Comparison of ENCODE assay signal across 8 cellular contexts in the genomic region with DNA sequence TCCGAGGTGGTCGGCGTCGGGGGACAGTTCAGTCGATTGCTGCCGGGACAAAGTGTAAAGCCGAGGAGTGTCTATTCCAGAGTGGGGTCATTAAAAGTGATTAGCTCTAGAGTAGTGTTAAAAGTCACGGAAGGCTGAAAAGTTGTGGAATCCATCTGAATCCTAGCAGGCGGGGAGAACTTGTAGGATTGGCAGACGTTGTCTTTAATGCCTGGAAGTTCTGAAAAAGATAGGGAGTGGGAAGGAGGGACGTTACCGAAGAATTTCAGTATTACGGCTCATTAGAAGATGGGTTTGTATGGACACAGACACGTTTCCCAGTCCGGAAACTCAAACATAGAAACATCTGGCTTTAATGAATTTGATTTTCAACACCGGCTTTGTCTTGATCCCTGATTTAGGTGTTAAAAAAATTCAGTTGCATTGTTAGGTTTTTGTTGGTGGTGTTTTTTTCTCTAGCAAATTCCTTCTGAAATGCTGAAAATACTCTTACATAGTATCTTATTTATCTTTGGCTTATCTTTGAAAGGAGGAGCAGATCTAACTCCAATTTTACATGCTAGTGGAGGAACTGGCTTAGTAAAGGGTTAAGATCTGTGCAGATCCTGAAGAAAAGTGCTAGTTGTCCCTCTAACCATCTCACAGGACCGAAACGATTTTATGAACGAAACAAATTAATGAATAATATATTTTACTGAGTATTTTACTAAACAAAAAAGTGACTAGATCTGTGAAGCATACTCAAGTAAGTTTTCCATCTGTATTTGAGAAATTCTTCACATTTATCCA. TPM values are rescaled to one million over a fixed set of nuclear protein-coding genes. Genes with fewer than 3 reads are reported as not detected.
A peak's percentile ranks its signal among the peaks of the same experiment; 100 is the strongest.
DNase-seq lines count a peak whose midpoint lies in the region; ATAC-seq and TF ChIP-seq lines count a peak whose summit lies in the region.

No MANE protein-coding gene starts in this region.

- H3K27ac ChIP-seq in OCI-LY1 (ENCODE audit: low read depth, low read length, poor library complexity, severe bottlenecking): peak overlapping the region; percentile 65
- H3K27ac ChIP-seq in coronary artery: peak overlapping the region; percentile 94 to 98
- peak overlapping the region; percentile 96 to 100 (median 100) for H3K27ac ChIP-seq in upper lobe of left lung

- H3K9ac ChIP-seq in OCI-LY1 (ENCODE audit: low read length): peak overlapping the region; percentile 84

- WGBS in upper lobe of left lung, 2 donors: 3 to 5% methylated on average over 19 of the region's 19 CpGs

- TF ChIP-seq POLR2A in upper lobe of left lung (IDR thresholded peaks at IDR 0.05): no peak

- no peaks in the 10 kb centered on the region for H4K20me1 ChIP-seq in OCI-LY1 (ENCODE audit: insufficient read depth, low read length)

- H3K4me3 ChIP-seq in OCI-LY1 (ENCODE audit: low read depth, low read length, poor library complexity, severe bottlenecking) (peak overlapping the region; percentile 80), coronary artery (peak overlapping the region; percentile 94), upper lobe of left lung (peak overlapping the region; percentile 78 to 88 (median 82))

- H3K27me3 ChIP-seq in OCI-LY1 (ENCODE audit: insufficient read depth, low read length): no peaks in the 10 kb centered on the region
- no peaks in the 10 kb centered on the region for H3K27me3 ChIP-seq in upper lobe of left lung

- DNase-seq in NCI-H82 (lab: John Stamatoyannopoulos, UW): peak; percentile 62
- DNase-seq in NCI-H82 treated with DMSO at 0.1 percent for 48 hours (lab: John Stamatoyannopoulos, UW; ENCODE audit: unreplicated experiment): no peak
- DNase-seq in coronary artery (ENCODE audit: low spot score): no peak
- DNase-seq in medulla oblongata (ENCODE audit: extremely low spot score): peak; percentile 57
- no peak for DNase-seq in upper lobe of left lung
- DNase-seq in COLO668 (lab: John Stamatoyannopoulos, UW; ENCODE audit: unreplicated experiment): no peak

- no peaks in the 10 kb centered on the region for H3K9me3 ChIP-seq in OCI-LY1 (ENCODE audit: low read length)
- no peaks in the 10 kb centered on the region for H3K9me3 ChIP-seq in upper lobe of left lung

- H3K4me1 ChIP-seq in OCI-LY1 (ENCODE audit: insufficient read depth, low read length, severe bottlenecking) (peaks cover 51% of the 10 kb centered on the region), upper lobe of left lung (peaks cover 19 to 32% (median 23%) of the 10 kb centered on the region in 4 donors)

- no peak overlapping the region for H2AFZ ChIP-seq in OCI-LY1 (ENCODE audit: low read length)

- peaks cover 58% of the 10 kb centered on the region for H3K79me2 ChIP-seq in OCI-LY1 (ENCODE audit: insufficient read depth, low read length)

- no peak for TF ChIP-seq EP300 in upper lobe of left lung (IDR thresholded peaks at IDR 0.05)

- no peaks in the 10 kb centered on the region for H3F3A ChIP-seq in OCI-LY1 (ENCODE audit: insufficient read depth, low read length)

- H3K9me2 ChIP-seq in OCI-LY1 (ENCODE audit: low read depth, low read length): no peaks in the 10 kb centered on the region

- H3K36me3 ChIP-seq in OCI-LY1 (ENCODE audit: insufficient read depth, low read length) (peaks cover 10% of the 10 kb centered on the region), upper lobe of left lung (peaks cover 0 to 8% (median 0%) of the 10 kb centered on the region in 4 donors)

- no peak for ATAC-seq in upper lobe of left lung (ENCODE audit: low FRiP score in 2 of 2)
- no peak for ATAC-seq in HG02885 (IDR thresholded peaks at IDR 0.05; ENCODE audit: poor library complexity, unreplicated experiment)

- peak overlapping the region; percentile 87 for H3K4me2 ChIP-seq in OCI-LY1 (ENCODE audit: low read length)

- no peak for TF ChIP-seq CTCF in OCI-LY1 (IDR thresholded peaks at IDR 0.05; ENCODE audit: low read length)
- TF ChIP-seq CTCF in coronary artery (IDR thresholded peaks at IDR 0.05): no peak
- no peak for TF ChIP-seq CTCF in upper lobe of left lung (IDR thresholded peaks at IDR 0.05)

RNA-seq across cellular contexts. Expression of a gene that starts 0.9 kb away (rescaled TPM):
- 100 to 1,000 TPM in 1 of 6 donors, 10 to 100 TPM in 5; 36.7 to 105 (median 44.5) TPM for total RNA-seq in upper lobe of left lung

Comparison
In these comparisons a context has a peak if more than half of its experiments do, and no peak if none do; other contexts are left out.
1. DNase-seq: peak in NCI-H82 (single experiment) and medulla oblongata (single experiment); none in NCI-H82 treated with DMSO at 0.1 percent for 48 hours (single experiment), coronary artery (single experiment), upper lobe of left lung (0 of 2) and COLO668 (single experiment).
2. Peak in every context shown above with its lines, with median percentiles within 50 percentile points of each other: H3K27ac ChIP-seq and H3K4me3 ChIP-seq.